ENCODE assay signal across 7 cellular contexts in genomic region chr1:147515046-147515869, GRCh38. TPM values are rescaled to one million over a fixed set of nuclear protein-coding genes. Genes with fewer than 3 reads are reported as not detected.
DNase-seq lines count a peak whose midpoint lies in the region; ATAC-seq, FAIRE-seq and TF ChIP-seq lines count a peak whose summit lies in the region.

No MANE protein-coding gene starts in this region.

- TF ChIP-seq CTCF in HFF-Myc (IDR thresholded peaks at IDR 0.05; ENCODE audit: low read depth, low read length, missing control alignments) = peak; percentile 4
- no peak for TF ChIP-seq CTCF in omental fat pad (IDR thresholded peaks at IDR 0.05)

- peak; percentile 96 for FAIRE-seq in endometrium (lab: Jason Lieb, UNC)

- DNase-seq in HFF-Myc (ENCODE audit: extremely low read depth, low read depth) (peak; percentile 50), NCI-H69 (lab: John Stamatoyannopoulos, UW) (peak; percentile 87), omental fat pad (ENCODE audit: low spot score) (no peak), UCSD-AML1 (lab: John Stamatoyannopoulos, UW; ENCODE audit: unreplicated experiment) (no peak)

- no peak overlapping the region for H3K4me3 ChIP-seq in HFF-Myc (replicated peaks; ENCODE audit: low read depth, low read length)

- ATAC-seq in omental fat pad (ENCODE audit: low FRiP score) = peak; percentile 81
- no peak for ATAC-seq in HG03196 (IDR thresholded peaks at IDR 0.05; ENCODE audit: unreplicated experiment)
- no peak for ATAC-seq in HG02870 (IDR thresholded peaks at IDR 0.05; ENCODE audit: unreplicated experiment)

RNA-seq across cellular contexts. Expression of gene BCL9, which starts 26.0 kb away (rescaled TPM):
- total RNA-seq in omental fat pad = 10 to 100 TPM in 2 of 4 donors, 1 to 10 TPM in 2; 9.0 to 10.7 (median 9.9) TPM

Comparison
In these comparisons a context has a peak if more than half of its experiments do, and no peak if none do; other contexts are left out.
1. DNase-seq: peak in HFF-Myc (single experiment) and NCI-H69 (single experiment); none in omental fat pad (single experiment) and UCSD-AML1 (single experiment).